In the genomic region with DNA sequence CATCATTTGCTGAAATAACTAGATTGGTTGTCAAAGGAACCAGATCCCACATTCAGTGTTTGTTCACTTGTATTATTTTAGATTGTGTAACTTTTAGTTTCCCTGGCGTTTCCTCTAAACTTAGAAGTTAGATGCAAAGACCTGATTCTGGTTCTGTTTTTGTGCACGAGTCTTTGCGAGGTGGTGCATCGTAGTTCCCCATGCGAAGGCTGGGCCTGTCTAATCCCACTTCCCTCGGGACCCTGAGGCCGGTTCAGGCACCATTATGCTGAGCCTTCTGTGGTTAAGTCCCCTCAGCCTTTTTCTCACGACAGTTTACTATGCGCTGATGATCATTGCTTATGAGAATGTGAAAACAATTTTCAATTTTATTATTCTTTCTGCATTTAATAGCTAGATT, we compare ENCODE assay signal across 18 cellular contexts.
DNase-seq lines count a peak whose midpoint lies in the region; TF ChIP-seq lines count a peak whose summit lies in the region.
"Had no signal": no experiment of that assay in that cellular context is flagged by ENCODE, and none has a peak within 500 bp of the region (broad histone marks: within the 10 kb centered on the region; RNA-seq: fewer than 3 reads in every experiment).

No MANE protein-coding gene starts in this region.

- DNase-seq in NCI-H82 (lab: John Stamatoyannopoulos, UW) = peak; percentile 64
- DNase-seq in NCI-H82 treated with DMSO at 0.1 percent for 48 hours (lab: John Stamatoyannopoulos, UW; ENCODE audit: unreplicated experiment) = no peak
- DNase-seq in NOMO-1 (lab: John Stamatoyannopoulos, UW; ENCODE audit: unreplicated experiment in 2 of 2) = peak; percentile 55 to 70
- DNase-seq in left ventricle myocardium inferior = no peak
- no peak for DNase-seq in cardiac septum (ENCODE audit: low spot score)
- no peak for DNase-seq in stimulated activated CD4-positive, alpha-beta T cell treated with anti-CD3 and anti-CD28 coated beads, Interleukin-15, amount 100 ng/mL, for 24 hours
- DNase-seq: 8988T, Caco-2, EL, NCI-H1092, NCI-H146, NCI-H2081, NCI-H774, OCI-M1, RPMI8226 had no signal

- H3K4me1 Mint-ChIP-seq in dendritic cell treated with granulocyte-macrophage colony-stimulating factor and Interleukin-4, amounts not matched to agents 40 ng/mL and 50 ng/mL, for 4 days (ENCODE audit: low read depth) = peaks cover 33% of the 10 kb centered on the region

- H3K4me3 Mint-ChIP-seq in dendritic cell treated with granulocyte-macrophage colony-stimulating factor and Interleukin-4, amounts not matched to agents 40 ng/mL and 50 ng/mL, for 4 days = no peak overlapping the region

- intact Hi-C loops in dendritic cell treated with granulocyte-macrophage colony-stimulating factor and Interleukin-4, amounts not matched to agents 40 ng/mL and 50 ng/mL, for 4 days (cut with micrococcal nuclease) = loop anchor here (5.0 kb wide), 2 partner anchors 35 kb away; no protein-coding TSS in a partner anchor
- intact Hi-C loops in left ventricle myocardium inferior (cut with micrococcal nuclease) = no loop called here
- intact Hi-C loops in cardiac septum (cut with DNase I) = no loop called here

- peak overlapping the region; percentile 61 for H3K27ac Mint-ChIP-seq in dendritic cell treated with granulocyte-macrophage colony-stimulating factor and Interleukin-4, amounts not matched to agents 40 ng/mL and 50 ng/mL, for 4 days

- TF ChIP-seq CTCF in left ventricle myocardium inferior (IDR thresholded peaks at IDR 0.05; ENCODE audit: borderline replicate concordance) = no peak

- H3K9me3 ChIP-seq in left ventricle myocardium inferior (replicated peaks) = no peaks in the 10 kb centered on the region
- H3K9me3 ChIP-seq: Caco-2 had no signal

- H3K27ac ChIP-seq in temporal lobe (ENCODE audit: low read depth, low read length) (peak overlapping the region; percentile 0), left ventricle myocardium inferior (replicated peaks) (no peak overlapping the region)
- H3K27ac ChIP-seq: C4-2B had no signal

- H3K36me3 Mint-ChIP-seq in dendritic cell treated with granulocyte-macrophage colony-stimulating factor and Interleukin-4, amounts not matched to agents 40 ng/mL and 50 ng/mL, for 4 days (ENCODE audit: low read depth) = peaks cover 88% of the 10 kb centered on the region

- no peaks in the 10 kb centered on the region for H3K9me3 Mint-ChIP-seq in dendritic cell treated with granulocyte-macrophage colony-stimulating factor and Interleukin-4, amounts not matched to agents 40 ng/mL and 50 ng/mL, for 4 days

- no peaks in the 10 kb centered on the region for H3K27me3 Mint-ChIP-seq in dendritic cell treated with granulocyte-macrophage colony-stimulating factor and Interleukin-4, amounts not matched to agents 40 ng/mL and 50 ng/mL, for 4 days

- H3K36me3 ChIP-seq in left ventricle myocardium inferior = peaks cover 87% of the 10 kb centered on the region

- H3K4me3 ChIP-seq in left ventricle myocardium inferior = no peak overlapping the region

- no peaks in the 10 kb centered on the region for H3K27me3 ChIP-seq in left ventricle myocardium inferior (ENCODE audit: low read depth)

- H3K4me1 ChIP-seq in left ventricle myocardium inferior = peaks cover 28% of the 10 kb centered on the region
- H3K4me1 ChIP-seq: Caco-2 had no signal

Comparison
In these comparisons a context has a peak if more than half of its experiments do, and no peak if none do; other contexts are left out.
1. DNase-seq: peak in NCI-H82 (single experiment) and NOMO-1 (2 of 2); none in NCI-H82 treated with DMSO at 0.1 percent for 48 hours (single experiment), left ventricle myocardium inferior (single experiment), cardiac septum (single experiment) and stimulated activated CD4-positive, alpha-beta T cell treated with anti-CD3 and anti-CD28 coated beads, Interleukin-15, amount 100 ng/mL, for 24 hours (single experiment).